ENCODE assay signal across 9 cellular contexts in genomic region chr6:129882510-129883023, GRCh38. TPM values are rescaled to one million over a fixed set of nuclear protein-coding genes. Genes with fewer than 3 reads are reported as not detected.
A peak's percentile ranks its signal among the peaks of the same experiment; 100 is the strongest.
DNase-seq lines count a peak whose midpoint lies in the region; ATAC-seq and TF ChIP-seq lines count a peak whose summit lies in the region.
"Had no signal": no experiment of that assay in that cellular context is flagged by ENCODE, and none has a peak within 500 bp of the region (broad histone marks: within the 10 kb centered on the region; RNA-seq: fewer than 3 reads in every experiment).

No MANE protein-coding gene starts in this region.

- DNase-seq in lower leg skin (ENCODE audit: low spot score in 2 of 2): no peak
- DNase-seq in NCI-H510A (lab: John Stamatoyannopoulos, UW): no peak
- DNase-seq in foreskin melanocyte: no peak
- no peak for DNase-seq in NCI-H146 (lab: John Stamatoyannopoulos, UW)
- DNase-seq: NCI-H187 treated with DMSO at 0.1 percent for 48 hours had no signal

- H3K4me3 ChIP-seq in lower leg skin (ENCODE audit: low read depth, poor library complexity, severe bottlenecking): no peak overlapping the region

- H3K4me1 Mint-ChIP-seq in T-helper 1 cell treated with Interleukin-12 subunit alpha and Interleukin-12 subunit beta and Interleukin-4 antibody, amounts not matched to agents 30 μg/mL and 1 μg/mL, for 36 hours (ENCODE audit: low read depth): peaks cover 14% of the 10 kb centered on the region

- peaks cover 46% of the 10 kb centered on the region for H3K9me3 Mint-ChIP-seq in T-helper 1 cell treated with Interleukin-12 subunit alpha and Interleukin-12 subunit beta and Interleukin-4 antibody, amounts not matched to agents 30 μg/mL and 1 μg/mL, for 36 hours

- intact Hi-C loops in lower leg skin (cut with DNase I; ENCODE audit: low total_unique reads): no loop called here

- H3K27ac Mint-ChIP-seq in T-helper 1 cell treated with Interleukin-12 subunit alpha and Interleukin-12 subunit beta and Interleukin-4 antibody, amounts not matched to agents 30 μg/mL and 1 μg/mL, for 36 hours: peak overlapping the region; percentile 70

- ATAC-seq in GM18499 (IDR thresholded peaks at IDR 0.05; ENCODE audit: insufficient read depth, unreplicated experiment) (peak; percentile 79), GM19463 (IDR thresholded peaks at IDR 0.05; ENCODE audit: unreplicated experiment) (peak; percentile 92), HG03060 (IDR thresholded peaks at IDR 0.05; ENCODE audit: low read depth, unreplicated experiment) (peak; percentile 66)

- peak overlapping the region; percentile 52 for H3K4me3 Mint-ChIP-seq in T-helper 1 cell treated with Interleukin-12 subunit alpha and Interleukin-12 subunit beta and Interleukin-4 antibody, amounts not matched to agents 30 μg/mL and 1 μg/mL, for 36 hours

- WGBS in lower leg skin, 2 donors: 70 to 75% methylated on average over 8 of the region's 8 CpGs

- no peak for TF ChIP-seq POLR2A in lower leg skin (IDR thresholded peaks at IDR 0.05)

- no peak for TF ChIP-seq CTCF in lower leg skin (IDR thresholded peaks at IDR 0.05)

- peaks cover 4% of the 10 kb centered on the region for H3K27me3 Mint-ChIP-seq in T-helper 1 cell treated with Interleukin-12 subunit alpha and Interleukin-12 subunit beta and Interleukin-4 antibody, amounts not matched to agents 30 μg/mL and 1 μg/mL, for 36 hours (ENCODE audit: low read depth)

- H3K36me3 Mint-ChIP-seq in T-helper 1 cell treated with Interleukin-12 subunit alpha and Interleukin-12 subunit beta and Interleukin-4 antibody, amounts not matched to agents 30 μg/mL and 1 μg/mL, for 36 hours (ENCODE audit: low read depth): peaks cover 28% of the 10 kb centered on the region

RNA-seq across cellular contexts. Expression of gene TMEM244, which starts 21.5 kb away (rescaled TPM):
- total RNA-seq in lower leg skin: not detected
